8 cellular contexts compared by ENCODE assay signal in genomic region chr17:50478391-50479361, GRCh38. TPM values are rescaled to one million over a fixed set of nuclear protein-coding genes. Genes with fewer than 3 reads are reported as not detected.
A peak's percentile ranks its signal among the peaks of the same experiment; 100 is the strongest.
DNase-seq lines count a peak whose midpoint lies in the region; ATAC-seq and TF ChIP-seq lines count a peak whose summit lies in the region.

TSS of gene RSAD1 (plus strand) at chr17:50478860. CDS start at chr17:50478885, 25 bp downstream.

- TF ChIP-seq RAD21 in Ishikawa (IDR thresholded peaks at IDR 0.05; ENCODE audit: low read depth) = peak; percentile 58; the same call in 1 of the 2 replicates

- peaks cover 24% of the 10 kb centered on the region for H3K4me1 ChIP-seq in PC-3 (ENCODE audit: insufficient read depth, low read length)
- H3K4me1 ChIP-seq in esophagus muscularis mucosa = peaks cover 35 to 42% (median 37%) of the 10 kb centered on the region in 4 donors

- no peaks in the 10 kb centered on the region for H3K9me3 Mint-ChIP-seq in activated T-cell treated with anti-CD3 and anti-CD28 coated beads, Interleukin-2, amount 50 U/mL, for 24 hours

- BruUV-seq in PC-3 (replicated peaks; lab: Mats Ljungman, UMichigan) = no TSS peak

- peaks cover 27% of the 10 kb centered on the region for H3K79me2 ChIP-seq in PC-3 (ENCODE audit: low read length)

- TF ChIP-seq POLR2A in esophagus muscularis mucosa (IDR thresholded peaks at IDR 0.05; ENCODE audit: low read depth) = peak; percentile 91

- peak; percentile 81 for ATAC-seq in GM21576 (IDR thresholded peaks at IDR 0.05; ENCODE audit: unreplicated experiment)
- ATAC-seq in PC-3 = peak; percentile 85

- no peaks in the 10 kb centered on the region for H3K9me3 ChIP-seq in PC-3 (ENCODE audit: low read length)
- H3K9me3 ChIP-seq in esophagus muscularis mucosa = no peaks in the 10 kb centered on the region

- intact Hi-C loops in PC-3 (cut with micrococcal nuclease) (loop anchor here (1.0 kb wide), 4 partner anchors 81 to 278 kb away; partner anchors contain the start of gene LRRC59), esophagus muscularis mucosa (cut with DNase I) (no loop called here)

- H3K4me2 ChIP-seq in PC-3 (ENCODE audit: low read length) = peak within 1 kb of the TSS; percentile 91

- H3F3A ChIP-seq in PC-3 (ENCODE audit: low read length, unreplicated experiment) = no peaks in the 10 kb centered on the region

- no peaks in the 10 kb centered on the region for H3K9me2 ChIP-seq in PC-3 (replicated peaks; ENCODE audit: low read length)

- peaks cover 32% of the 10 kb centered on the region for H3K4me1 Mint-ChIP-seq in activated T-cell treated with anti-CD3 and anti-CD28 coated beads, Interleukin-2, amount 50 U/mL, for 24 hours (ENCODE audit: low read depth)

- peak; percentile 95 for DNase-seq in DMS53 treated with DMSO at 0.1 percent for 48 hours (lab: John Stamatoyannopoulos, UW; ENCODE audit: unreplicated experiment)
- DNase-seq in PC-3 = peak; percentile 96
- peak; percentile 91 for DNase-seq in activated T-cell treated with anti-CD3 and anti-CD28 coated beads, Interleukin-2, amount 50 U/mL, for 24 hours
- peak; percentile 94 for DNase-seq in esophagus muscularis mucosa (ENCODE audit: extremely low spot score)
- DNase-seq in myocyte (ENCODE audit: low read depth) = peak; percentile 91
- DNase-seq in stimulated activated CD8-positive, alpha-beta memory T cell treated with anti-CD3 and anti-CD28 coated beads, Interleukin-7, amount 100 ng/mL, for 48 hours (ENCODE audit: extremely low read depth in 1 of 2, low read depth in 1 of 2) = peak; percentile 70 to 76

- peak within 1 kb of the TSS; percentile 38 for H3K27ac ChIP-seq in PC-3 (ENCODE audit: low read length)
- H3K27ac ChIP-seq in esophagus muscularis mucosa (replicated peaks in 1 of 4) = peak within 1 kb of the TSS; percentile 86 to 92 (median 88)

- peak within 1 kb of the TSS; percentile 93 for H2AFZ ChIP-seq in PC-3 (ENCODE audit: low read length)

- H3K4me3 ChIP-seq in PC-3 (ENCODE audit: low read length) (peak within 1 kb of the TSS; percentile 76), esophagus muscularis mucosa (peak within 1 kb of the TSS; percentile 72 to 86 (median 77))

- no peaks in the 10 kb centered on the region for H3K27me3 ChIP-seq in PC-3 (ENCODE audit: low read length)
- H3K27me3 ChIP-seq in esophagus muscularis mucosa = peaks cover 0 to 16% (median 5%) of the 10 kb centered on the region in 4 donors

- H3K36me3 ChIP-seq in PC-3 (ENCODE audit: low read depth, low read length) = peaks cover 6% of the 10 kb centered on the region; the same call in 1 of the 2 replicates
- peaks cover 0 to 25% (median 14%) of the 10 kb centered on the region in 4 donors for H3K36me3 ChIP-seq in esophagus muscularis mucosa

- peaks cover 44% of the 10 kb centered on the region for H3K36me3 Mint-ChIP-seq in activated T-cell treated with anti-CD3 and anti-CD28 coated beads, Interleukin-2, amount 50 U/mL, for 24 hours (ENCODE audit: low read depth)

- H3K9ac ChIP-seq in PC-3 (ENCODE audit: low read length) = peak within 1 kb of the TSS; percentile 71

- TF ChIP-seq EP300 in Ishikawa (IDR thresholded peaks at IDR 0.05; ENCODE audit: borderline replicate concordance) (no peak), esophagus muscularis mucosa (IDR thresholded peaks at IDR 0.05) (no peak)

- 5% methylated on average over 4 of the region's 75 CpGs for WGBS in esophagus muscularis mucosa

- H3K27ac Mint-ChIP-seq in activated T-cell treated with anti-CD3 and anti-CD28 coated beads, Interleukin-2, amount 50 U/mL, for 24 hours = peak within 1 kb of the TSS; percentile 93

- peak; percentile 90 for TF ChIP-seq CTCF in PC-3 (conservative IDR thresholded peaks at IDR 0.05; ENCODE audit: low read depth, low read length)
- TF ChIP-seq CTCF in esophagus muscularis mucosa (IDR thresholded peaks at IDR 0.05) = peak; percentile 90 to 92 (median 91)

- H4K20me1 ChIP-seq in PC-3 (ENCODE audit: low read length) = no peaks in the 10 kb centered on the region

- CTCF ChIA-PET in PC-3 (lab: Charles Lee) = interaction anchor here (0.5 to 1.6 kb wide), 14 partner anchors 9 to 424 kb away, joined by 3 to 28 read pairs (median 6); partner anchors contain the start of gene LRRC59

- no peaks in the 10 kb centered on the region for H3K27me3 Mint-ChIP-seq in activated T-cell treated with anti-CD3 and anti-CD28 coated beads, Interleukin-2, amount 50 U/mL, for 24 hours

- H3K4me3 Mint-ChIP-seq in activated T-cell treated with anti-CD3 and anti-CD28 coated beads, Interleukin-2, amount 50 U/mL, for 24 hours = peak within 1 kb of the TSS; percentile 88

- POLR2A ChIA-PET in PC-3 (lab: Charles Lee; ENCODE audit: unreplicated experiment) = interaction anchor here (0.6 to 1.1 kb wide), 4 partner anchors 83 to 642 kb away, joined by 3 to 6 read pairs (median 4); partner anchors contain the start of gene SPAG9

TF ChIP-seq in Ishikawa, 13 proteins besides CTCF, POLR2A, EP300 and RAD21:
- 0 out of 2 replicates have a peak, but pooled peaks have one; percentile 28 for TF ChIP-seq NFIC (IDR thresholded peaks at IDR 0.05)
- peak; percentile 48 for TF ChIP-seq USF1 (IDR thresholded peaks at IDR 0.05)
- peak; percentile 72; the same call in 1 of the 2 replicates for TF ChIP-seq ZBTB7A (IDR thresholded peaks at IDR 0.05; ENCODE audit: low read depth)
- no peak for TF ChIP-seq CEBPB (IDR thresholded peaks at IDR 0.05)
- TF ChIP-seq MAX (IDR thresholded peaks at IDR 0.05) = peak; percentile 91
- peak; percentile 87 for TF ChIP-seq YY1 (IDR thresholded peaks at IDR 0.05; ENCODE audit: low read depth)
- peak; percentile 66; the same call in 1 of the 2 replicates for TF ChIP-seq TAF1 (IDR thresholded peaks at IDR 0.05; ENCODE audit: low read depth)
- TF ChIP-seq CREB1 (IDR thresholded peaks at IDR 0.05; ENCODE audit: low read depth) = 0 out of 2 replicates have a peak, but pooled peaks have one; percentile 14
- TF ChIP-seq EGR1 (IDR thresholded peaks at IDR 0.05) = no peak
- no peak for TF ChIP-seq FOXM1 (IDR thresholded peaks at IDR 0.05; ENCODE audit: borderline replicate concordance, low read depth)
- peak; percentile 15; the same call in 1 of the 2 replicates for TF ChIP-seq REST (IDR thresholded peaks at IDR 0.05; ENCODE audit: low read depth)
- TF ChIP-seq TCF12 (IDR thresholded peaks at IDR 0.05; ENCODE audit: low read depth) = peak; percentile 26; the same call in 1 of the 2 replicates
- peak; percentile 34; the same call in 1 of the 2 replicates for TF ChIP-seq TEAD4 (IDR thresholded peaks at IDR 0.05)

RNA-seq across cellular contexts. Expression of gene RSAD1, which starts in this region (rescaled TPM):
- total RNA-seq in PC-3 (2014; rRNA removed) (37.7 and 46.7 TPM in 2 replicates), esophagus muscularis mucosa (10 to 100 TPM; 12.9 to 24.6 (median 16.1) TPM), myocyte (34.2 and 39.3 TPM in 2 replicates)
- polyA plus RNA-seq in myocyte (2012) = 27.5 TPM

Comparison
In these comparisons a context has a peak if more than half of its experiments do, and no peak if none do; other contexts are left out.
1. Peak in every context shown above with its lines: DNase-seq, ATAC-seq, H3K4me3 ChIP-seq and H3K27ac ChIP-seq.